ENCODE assay signal across 8 cellular contexts in the genomic region with DNA sequence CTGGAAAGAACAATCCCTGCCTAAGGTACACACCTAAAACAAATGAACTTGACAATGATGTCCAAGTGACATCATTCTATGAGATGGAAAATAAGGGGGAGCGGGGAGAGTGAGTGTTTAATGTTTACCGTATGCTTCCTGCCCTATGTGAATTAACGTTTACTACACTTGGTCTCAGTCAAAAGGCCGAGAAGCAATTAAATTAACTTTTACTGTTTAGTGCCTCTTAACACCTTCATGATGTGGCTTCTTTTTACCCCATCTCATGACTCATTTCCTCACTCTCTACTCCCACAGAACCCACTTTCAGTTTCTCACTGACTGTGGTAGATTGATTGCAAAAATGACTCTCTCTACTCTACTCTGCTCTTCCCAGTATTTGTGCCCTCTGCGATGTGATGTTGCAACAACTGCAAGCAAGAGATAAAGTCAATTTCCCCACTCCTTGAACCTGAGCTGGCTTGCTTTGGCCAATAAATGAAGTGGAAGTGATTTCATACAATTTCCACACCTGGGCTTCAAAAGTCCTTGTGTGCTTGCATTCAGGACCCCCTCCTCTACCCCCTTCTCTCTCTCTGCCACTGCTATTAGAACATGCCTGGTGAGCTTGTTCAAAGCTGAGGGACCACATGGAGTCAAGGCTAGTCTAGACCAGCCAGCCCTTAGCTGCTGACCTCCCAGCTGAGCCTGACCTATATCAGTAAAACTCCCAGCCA. TPM values are rescaled to one million over a fixed set of nuclear protein-coding genes. Genes with fewer than 3 reads are reported as not detected.
DNase-seq lines count a peak whose midpoint lies in the region; ATAC-seq and TF ChIP-seq lines count a peak whose summit lies in the region.

No MANE protein-coding gene starts in this region.

- 42 to 66% methylated on average over 4 to 5 of the region's 5 CpGs for WGBS in gastroesophageal sphincter (ENCODE audit: low coverage in 1 of 2), 2 donors

- no peaks in the 10 kb centered on the region for H3K36me3 ChIP-seq in gastroesophageal sphincter
- H3K36me3 ChIP-seq in gastrocnemius medialis, result no peaks in the 10 kb centered on the region

- H3K4me1 ChIP-seq in gastroesophageal sphincter (no peaks in the 10 kb centered on the region), gastrocnemius medialis (no peaks in the 10 kb centered on the region)

- in situ Hi-C loops in G401 (cut with HindIII; ENCODE audit: low sequenced_read_pairs) (no loop called here), gastrocnemius medialis (cut with MboI; ENCODE audit: low sequenced_read_pairs in 4 of 4) (no loop called here)

- ATAC-seq in GM21526 (IDR thresholded peaks at IDR 0.05; ENCODE audit: low FRiP score, unreplicated experiment) (peak; percentile 100), gastroesophageal sphincter (no peak), gastrocnemius medialis (no peak)

- CTCF ChIA-PET in activated CD4-positive, alpha-beta T cell treated with anti-CD3 and anti-CD28 coated beads, Interleukin-2, amount 10 ng/mL, durations not matched to agents 7 days and 5 days (lab: Charles Lee), result interaction anchor here (1.9 kb wide), 1 partner anchor 17 kb away, joined by 6 read pairs; no protein-coding TSS in a partner anchor

- POLR2A ChIA-PET in activated CD4-positive, alpha-beta T cell treated with anti-CD3 and anti-CD28 coated beads, Interleukin-2, amount 10 ng/mL, durations not matched to agents 7 days and 5 days (lab: Charles Lee), result interaction anchor here (0.6 kb wide), 1 partner anchor 13 kb away, joined by 3 read pairs; no protein-coding TSS in a partner anchor

- H3K4me3 ChIP-seq in GM12865 (ENCODE audit: low read depth, low read length) (no peak overlapping the region), gastroesophageal sphincter (no peak overlapping the region), gastrocnemius medialis (no peak overlapping the region)

- H3K9me3 ChIP-seq in gastroesophageal sphincter, result no peaks in the 10 kb centered on the region
- H3K9me3 ChIP-seq in gastrocnemius medialis, result no peaks in the 10 kb centered on the region

- H3K4me3 Mint-ChIP-seq in activated CD4-positive, alpha-beta T cell treated with anti-CD3 and anti-CD28 coated beads, Interleukin-2, amount 10 ng/mL, durations not matched to agents 7 days and 5 days, result peak overlapping the region; percentile 17

- intact Hi-C loops in gastrocnemius medialis (cut with DNase I; ENCODE audit: low total_unique reads), result no loop called here

- TF ChIP-seq CTCF in GM12865 (IDR thresholded peaks at IDR 0.05; ENCODE audit: insufficient read depth, low read depth, low read length, missing control alignments) (no peak), gastroesophageal sphincter (IDR thresholded peaks at IDR 0.05) (no peak), gastrocnemius medialis (IDR thresholded peaks at IDR 0.05 in 4 of 5, conservative IDR thresholded peaks at IDR 0.05 in 1 of 5) (no peak)

- no peak for TF ChIP-seq EP300 in gastroesophageal sphincter (IDR thresholded peaks at IDR 0.05)

- TF ChIP-seq POLR2A in gastroesophageal sphincter (IDR thresholded peaks at IDR 0.05), result no peak
- TF ChIP-seq POLR2A in gastrocnemius medialis (IDR thresholded peaks at IDR 0.05), result no peak

- H3K27me3 ChIP-seq in gastroesophageal sphincter (peaks cover 41% of the 10 kb centered on the region), gastrocnemius medialis (peaks cover 11 to 23% (median 15%) of the 10 kb centered on the region in 3 donors)

- peaks cover 5% of the 10 kb centered on the region for H3K9me3 Mint-ChIP-seq in activated CD4-positive, alpha-beta T cell treated with anti-CD3 and anti-CD28 coated beads, Interleukin-2, amount 10 ng/mL, durations not matched to agents 7 days and 5 days

- H3K4me1 Mint-ChIP-seq in activated CD4-positive, alpha-beta T cell treated with anti-CD3 and anti-CD28 coated beads, Interleukin-2, amount 10 ng/mL, durations not matched to agents 7 days and 5 days, result peaks cover 27% of the 10 kb centered on the region

- H3K27ac ChIP-seq in gastroesophageal sphincter, result no peak overlapping the region
- H3K27ac ChIP-seq in gastrocnemius medialis, result no peak overlapping the region

- H3K27me3 Mint-ChIP-seq in activated CD4-positive, alpha-beta T cell treated with anti-CD3 and anti-CD28 coated beads, Interleukin-2, amount 10 ng/mL, durations not matched to agents 7 days and 5 days, result peaks cover 56% of the 10 kb centered on the region

- H3K36me3 Mint-ChIP-seq in activated CD4-positive, alpha-beta T cell treated with anti-CD3 and anti-CD28 coated beads, Interleukin-2, amount 10 ng/mL, durations not matched to agents 7 days and 5 days (ENCODE audit: low read depth), result no peaks in the 10 kb centered on the region

- DNase-seq in GM12865 (ENCODE audit: low read depth), result peak; percentile 78
- peak; percentile 77 for DNase-seq in HPDE6-E6E7 (ENCODE audit: extremely low spot score)
- DNase-seq in activated CD4-positive, alpha-beta T cell treated with anti-CD3 and anti-CD28 coated beads, Interleukin-2, amount 10 ng/mL, durations not matched to agents 7 days and 5 days, result peak; percentile 67
- DNase-seq in inferior parietal cortex (ENCODE audit: extremely low spot score), result peak; percentile 63
- no peak for DNase-seq in G401 (ENCODE audit: low spot score)
- no peak for DNase-seq in gastrocnemius medialis

- H3K27ac Mint-ChIP-seq in activated CD4-positive, alpha-beta T cell treated with anti-CD3 and anti-CD28 coated beads, Interleukin-2, amount 10 ng/mL, durations not matched to agents 7 days and 5 days, result peak overlapping the region; percentile 79

RNA-seq across cellular contexts. Expression of gene ALKBH3, which starts 11.6 kb away (rescaled TPM):
- 10 to 100 TPM; 34.6 to 38.5 TPM for total RNA-seq in activated CD4-positive, alpha-beta T cell treated with anti-CD3 and anti-CD28 coated beads, Interleukin-2, amount 10 ng/mL, durations not matched to agents 7 days and 5 days
- total RNA-seq in gastroesophageal sphincter (10 to 100 TPM; 24.0 to 41.3 (median 37.1) TPM), gastrocnemius medialis (10 to 100 TPM; 27.5 to 44.1 (median 42.0) TPM)
- 33.2 and 48.1 TPM in 2 replicates for total RNA-seq in G401 (2014; rRNA removed; shearing (Covaris generic))

Comparison
In these comparisons a context has a peak if more than half of its experiments do, and no peak if none do; other contexts are left out.
1. DNase-seq: peak in GM12865 (single experiment), HPDE6-E6E7 (single experiment), activated CD4-positive, alpha-beta T cell treated with anti-CD3 and anti-CD28 coated beads, Interleukin-2, amount 10 ng/mL, durations not matched to agents 7 days and 5 days (single experiment) and inferior parietal cortex (single experiment); none in G401 (single experiment) and gastrocnemius medialis (0 of 2).